In genomic region chr19:9615828-9616227, GRCh38 we compare ENCODE assay signal across 7 cellular contexts.
"Had no signal": no experiment of that assay in that cellular context is flagged by ENCODE, and none has a peak within 500 bp of the region (broad histone marks: within the 10 kb centered on the region; RNA-seq: fewer than 3 reads in every experiment).

No MANE protein-coding gene starts in this region.

- H3K4me2 ChIP-seq: GM23338 had no signal

- H3K4me3 ChIP-seq: GM23338 had no signal

- ATAC-seq: GM23338 had no signal

- H3K27ac Mint-ChIP-seq: GM23338, H9 had no signal

- H3K4me1 Mint-ChIP-seq: GM23338 had no signal

- DNase-seq: H9, HCEC 1CT, IMR-90 had no signal

- H2AFZ ChIP-seq: GM23338 had no signal

- H3K4me3 Mint-ChIP-seq: GM23338, H9 had no signal

- FAIRE-seq: H1, H54, HTR-8/SVneo had no signal
